ENCODE assay signal across 1 cellular context in the genomic region with DNA sequence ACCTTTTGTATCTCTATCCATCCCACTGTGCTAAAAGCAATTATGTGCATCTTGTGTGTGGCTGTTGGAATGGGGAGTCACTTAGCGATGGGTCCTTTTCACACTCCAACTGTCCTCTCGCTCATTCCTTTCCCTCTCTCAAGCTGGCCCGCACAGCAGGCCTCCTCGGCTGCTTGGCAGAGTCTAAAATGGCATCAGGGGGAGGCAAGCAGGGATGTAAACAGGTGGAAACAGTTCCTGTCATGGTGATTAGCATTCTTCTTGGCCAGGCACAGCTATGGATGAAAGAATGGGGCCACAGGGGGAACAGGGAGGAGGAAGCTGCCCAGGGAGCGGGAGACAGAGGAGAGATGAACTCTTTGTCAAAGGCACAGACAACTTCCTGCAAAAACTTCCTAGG.
TF ChIP-seq lines count a peak whose summit lies in the region.

No MANE protein-coding gene starts in this region.

TF ChIP-seq in GM23338, 12 proteins besides CTCF, POLR2A, EP300 and RAD21:
- TF ChIP-seq STAT1 (IDR thresholded peaks at IDR 0.05; ENCODE audit: unreplicated experiment) (no peak), CREB1 (CRISPR knock-in tag; IDR thresholded peaks at IDR 0.05; ENCODE audit: low read depth) (no peak), REST (IDR thresholded peaks at IDR 0.05; ENCODE audit: unreplicated experiment) (no peak), NANOG (IDR thresholded peaks at IDR 0.05; ENCODE audit: borderline replicate concordance) (no peak), ZNF114 (CRISPR knock-in tag; IDR thresholded peaks at IDR 0.05) (no peak), ZNF331 (CRISPR knock-in tag; IDR thresholded peaks at IDR 0.05; ENCODE audit: low read depth) (no peak), JUNB (IDR thresholded peaks at IDR 0.05; ENCODE audit: unreplicated experiment) (no peak), EZH2 (IDR thresholded peaks at IDR 0.05; ENCODE audit: low read depth, unreplicated experiment) (no peak), EZH2phosphoT487 (IDR thresholded peaks at IDR 0.05; ENCODE audit: unreplicated experiment) (no peak), POLR2AphosphoS5 (IDR thresholded peaks at IDR 0.05; ENCODE audit: low read depth) (no peak)
- TF ChIP-seq, protein P1, sequence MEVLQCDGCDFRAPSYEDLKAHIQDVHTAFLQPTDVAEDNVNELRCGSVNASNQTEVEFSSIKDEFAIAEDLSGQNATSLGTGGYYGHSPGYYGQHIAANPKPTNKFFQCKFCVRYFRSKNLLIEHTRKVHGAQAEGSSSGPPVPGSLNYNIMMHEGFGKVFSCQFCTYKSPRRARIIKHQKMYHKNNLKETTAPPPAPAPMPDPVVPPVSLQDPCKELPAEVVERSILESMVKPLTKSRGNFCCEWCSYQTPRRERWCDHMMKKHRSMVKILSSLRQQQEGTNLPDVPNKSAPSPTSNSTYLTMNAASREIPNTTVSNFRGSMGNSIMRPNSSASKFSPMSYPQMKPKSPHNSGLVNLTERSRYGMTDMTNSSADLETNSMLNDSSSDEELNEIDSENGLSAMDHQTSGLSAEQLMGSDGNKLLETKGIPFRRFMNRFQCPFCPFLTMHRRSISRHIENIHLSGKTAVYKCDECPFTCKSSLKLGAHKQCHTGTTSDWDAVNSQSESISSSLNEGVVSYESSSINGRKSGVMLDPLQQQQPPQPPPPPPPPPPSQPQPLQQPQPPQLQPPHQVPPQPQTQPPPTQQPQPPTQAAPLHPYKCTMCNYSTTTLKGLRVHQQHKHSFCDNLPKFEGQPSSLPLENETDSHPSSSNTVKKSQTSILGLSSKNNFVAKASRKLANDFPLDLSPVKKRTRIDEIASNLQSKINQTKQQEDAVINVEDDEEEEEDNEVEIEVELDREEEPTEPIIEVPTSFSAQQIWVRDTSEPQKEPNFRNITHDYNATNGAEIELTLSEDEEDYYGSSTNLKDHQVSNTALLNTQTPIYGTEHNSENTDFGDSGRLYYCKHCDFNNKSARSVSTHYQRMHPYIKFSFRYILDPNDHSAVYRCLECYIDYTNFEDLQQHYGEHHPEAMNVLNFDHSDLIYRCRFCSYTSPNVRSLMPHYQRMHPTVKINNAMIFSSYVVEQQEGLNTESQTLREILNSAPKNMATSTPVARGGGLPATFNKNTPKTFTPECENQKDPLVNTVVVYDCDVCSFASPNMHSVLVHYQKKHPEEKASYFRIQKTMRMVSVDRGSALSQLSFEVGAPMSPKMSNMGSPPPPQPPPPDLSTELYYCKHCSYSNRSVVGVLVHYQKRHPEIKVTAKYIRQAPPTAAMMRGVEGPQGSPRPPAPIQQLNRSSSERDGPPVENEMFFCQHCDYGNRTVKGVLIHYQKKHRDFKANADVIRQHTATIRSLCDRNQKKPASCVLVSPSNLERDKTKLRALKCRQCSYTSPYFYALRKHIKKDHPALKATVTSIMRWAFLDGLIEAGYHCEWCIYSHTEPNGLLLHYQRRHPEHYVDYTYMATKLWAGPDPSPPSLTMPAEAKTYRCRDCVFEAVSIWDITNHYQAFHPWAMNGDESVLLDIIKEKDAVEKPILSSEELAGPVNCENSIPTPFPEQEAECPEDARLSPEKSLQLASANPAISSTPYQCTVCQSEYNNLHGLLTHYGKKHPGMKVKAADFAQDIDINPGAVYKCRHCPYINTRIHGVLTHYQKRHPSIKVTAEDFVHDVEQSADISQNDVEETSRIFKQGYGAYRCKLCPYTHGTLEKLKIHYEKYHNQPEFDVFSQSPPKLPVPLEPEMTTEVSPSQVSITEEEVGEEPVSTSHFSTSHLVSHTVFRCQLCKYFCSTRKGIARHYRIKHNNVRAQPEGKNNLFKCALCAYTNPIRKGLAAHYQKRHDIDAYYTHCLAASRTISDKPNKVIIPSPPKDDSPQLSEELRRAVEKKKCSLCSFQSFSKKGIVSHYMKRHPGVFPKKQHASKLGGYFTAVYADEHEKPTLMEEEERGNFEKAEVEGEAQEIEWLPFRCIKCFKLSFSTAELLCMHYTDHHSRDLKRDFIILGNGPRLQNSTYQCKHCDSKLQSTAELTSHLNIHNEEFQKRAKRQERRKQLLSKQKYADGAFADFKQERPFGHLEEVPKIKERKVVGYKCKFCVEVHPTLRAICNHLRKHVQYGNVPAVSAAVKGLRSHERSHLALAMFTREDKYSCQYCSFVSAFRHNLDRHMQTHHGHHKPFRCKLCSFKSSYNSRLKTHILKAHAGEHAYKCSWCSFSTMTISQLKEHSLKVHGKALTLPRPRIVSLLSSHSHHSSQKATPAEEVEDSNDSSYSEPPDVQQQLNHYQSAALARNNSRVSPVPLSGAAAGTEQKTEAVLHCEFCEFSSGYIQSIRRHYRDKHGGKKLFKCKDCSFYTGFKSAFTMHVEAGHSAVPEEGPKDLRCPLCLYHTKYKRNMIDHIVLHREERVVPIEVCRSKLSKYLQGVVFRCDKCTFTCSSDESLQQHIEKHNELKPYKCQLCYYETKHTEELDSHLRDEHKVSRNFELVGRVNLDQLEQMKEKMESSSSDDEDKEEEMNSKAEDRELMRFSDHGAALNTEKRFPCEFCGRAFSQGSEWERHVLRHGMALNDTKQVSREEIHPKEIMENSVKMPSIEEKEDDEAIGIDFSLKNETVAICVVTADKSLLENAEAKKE (CRISPR knock-in tag; IDR thresholded peaks at IDR 0.05), result no peak
- TF ChIP-seq, protein P2, sequence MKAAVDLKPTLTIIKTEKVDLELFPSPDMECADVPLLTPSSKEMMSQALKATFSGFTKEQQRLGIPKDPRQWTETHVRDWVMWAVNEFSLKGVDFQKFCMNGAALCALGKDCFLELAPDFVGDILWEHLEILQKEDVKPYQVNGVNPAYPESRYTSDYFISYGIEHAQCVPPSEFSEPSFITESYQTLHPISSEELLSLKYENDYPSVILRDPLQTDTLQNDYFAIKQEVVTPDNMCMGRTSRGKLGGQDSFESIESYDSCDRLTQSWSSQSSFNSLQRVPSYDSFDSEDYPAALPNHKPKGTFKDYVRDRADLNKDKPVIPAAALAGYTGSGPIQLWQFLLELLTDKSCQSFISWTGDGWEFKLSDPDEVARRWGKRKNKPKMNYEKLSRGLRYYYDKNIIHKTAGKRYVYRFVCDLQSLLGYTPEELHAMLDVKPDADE (IDR thresholded peaks at IDR 0.05), result no peak
